Comparison of ENCODE assay signal across 1 cellular context in the genomic region with DNA sequence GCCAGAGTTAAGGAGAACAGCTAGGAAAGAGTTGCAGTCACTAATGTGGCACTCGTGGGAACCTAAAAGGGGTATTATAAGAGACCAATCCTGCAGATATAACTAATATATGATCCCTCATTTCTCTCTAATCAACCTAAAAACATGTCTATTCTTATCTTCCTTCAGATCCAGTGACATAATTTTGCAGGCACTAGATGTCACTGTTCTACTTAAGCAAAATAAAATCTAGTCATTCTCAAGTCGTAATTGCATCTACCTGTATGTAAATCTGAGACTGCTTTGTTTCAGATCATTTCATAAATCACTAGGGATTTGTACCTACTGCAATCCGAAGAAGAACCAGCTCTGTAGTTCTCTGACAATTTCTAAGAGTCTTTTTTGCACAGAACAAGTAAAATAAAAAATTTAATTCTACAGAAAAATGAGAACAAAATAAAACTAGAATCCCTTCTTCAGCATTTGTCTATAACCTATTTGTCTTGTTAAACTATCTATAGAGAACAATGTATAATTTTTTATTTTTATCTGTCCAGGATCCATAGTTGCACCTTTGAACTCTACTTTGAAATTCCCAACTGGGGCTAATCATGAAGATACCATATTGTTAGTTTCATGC.
TF ChIP-seq lines count a peak whose summit lies in the region.

No MANE protein-coding gene starts in this region.

TF ChIP-seq in HCT116, 20 proteins besides CTCF, POLR2A, EP300 and RAD21 (continued from another document):
- no peak for TF ChIP-seq SIN3A (IDR thresholded peaks at IDR 0.05; ENCODE audit: low read depth)
TF ChIP-seq in HCT116: peak in this region for 0.
